In genomic region chr11:23723861-23724260, GRCh38 we compare ENCODE assay signal across 29 cellular contexts.
DNase-seq lines count a peak whose midpoint lies in the region; ATAC-seq, FAIRE-seq and TF ChIP-seq lines count a peak whose summit lies in the region.
"Had no signal": no experiment of that assay in that cellular context is flagged by ENCODE, and none has a peak within 500 bp of the region (broad histone marks: within the 10 kb centered on the region; RNA-seq: fewer than 3 reads in every experiment).

No MANE protein-coding gene starts in this region.

- DNase-seq in GM12865 (ENCODE audit: low read depth) = peak; percentile 52
- no peak for DNase-seq in H54 (ENCODE audit: insufficient read length, low spot score)
- peak; percentile 23 for DNase-seq in HS-5 (ENCODE audit: low read depth)
- peak; percentile 3 for DNase-seq in GM12878 (ENCODE audit: low read depth, low spot score)
- DNase-seq in activated CD4-positive, alpha-beta memory T cell treated with anti-CD3 and anti-CD28 coated beads for 36 hours = no peak
- DNase-seq in NCI-H446 (lab: John Stamatoyannopoulos, UW) = no peak
- no peak for DNase-seq in coronary artery (ENCODE audit: low spot score)
- DNase-seq in iPS-NIHi11 (ENCODE audit: low spot score) = no peak
- DNase-seq: activated CD8-positive, alpha-beta T cell treated with anti-CD3 and anti-CD28 coated beads, Interleukin-2, amount 10 ng/mL, durations not matched to agents 7 days and 5 days; activated naive CD4-positive, alpha-beta T cell treated with Interleukin-2 at 50 U/mL for 16 hours; activated T-cell treated with anti-CD3 and anti-CD28 coated beads, Interleukin-2, amount 50 U/mL, for 24 hours; amygdala; Calu3; EL; GOT3; NCI-H1417 treated with DMSO at 0.1 percent for 48 hours; NCI-H2171; NCI-H748 treated with DMSO at 0.1 percent for 48 hours; small intestine; stimulated activated CD4-positive, alpha-beta T cell treated with anti-CD3 and anti-CD28 coated beads, Interleukin-4, amount 100 ng/mL, for 24 hours had no signal

- H3K9me3 Mint-ChIP-seq in activated CD4-positive, alpha-beta memory T cell treated with anti-CD3 and anti-CD28 coated beads for 36 hours = peaks cover 13% of the 10 kb centered on the region

- POLR2A ChIA-PET in GM12878 (lab: Charles Lee) = no interaction called here
- POLR2A ChIA-PET in activated CD4-positive, alpha-beta memory T cell treated with anti-CD3 and anti-CD28 coated beads for 36 hours (lab: Charles Lee) = no interaction called here

- CTCF ChIA-PET in GM12878 (lab: Yijun Ruan, JAX) = interaction anchor here (2.1 kb wide), 1 partner anchor 184 kb away, joined by 8 read pairs; no protein-coding TSS in a partner anchor
- CTCF ChIA-PET in activated CD4-positive, alpha-beta memory T cell treated with anti-CD3 and anti-CD28 coated beads for 36 hours (lab: Charles Lee) = no interaction called here

- H3K4me1 Mint-ChIP-seq in activated CD4-positive, alpha-beta memory T cell treated with anti-CD3 and anti-CD28 coated beads for 36 hours (ENCODE audit: low read depth) = no peaks in the 10 kb centered on the region
- H3K4me1 Mint-ChIP-seq: central memory CD8-positive, alpha-beta T cell had no signal

- no peak for TF ChIP-seq CTCF in GM12865 (IDR thresholded peaks at IDR 0.05; ENCODE audit: insufficient read depth, low read depth, low read length, missing control alignments)
- TF ChIP-seq CTCF in GM12878 (IDR thresholded peaks at IDR 0.05 in 2 of 3, conservative IDR thresholded peaks at IDR 0.05 in 1 of 3; ENCODE audit: control insufficient read depth in 2 of 3, extremely low read depth in 1 of 3, insufficient read depth in 1 of 3, low read depth in 3 of 3, low read length in 3 of 3) = no peak
- no peak for TF ChIP-seq CTCF in coronary artery (IDR thresholded peaks at IDR 0.05)

- no peaks in the 10 kb centered on the region for H3K27me3 Mint-ChIP-seq in activated CD4-positive, alpha-beta memory T cell treated with anti-CD3 and anti-CD28 coated beads for 36 hours
- H3K27me3 Mint-ChIP-seq: activated T-cell treated with anti-CD3 and anti-CD28 coated beads, Interleukin-2, amount 50 U/mL, for 24 hours; central memory CD8-positive, alpha-beta T cell; progenitor cell of endocrine pancreas had no signal

- H3K4me1 ChIP-seq in GM12878 (ENCODE audit: control insufficient read depth, insufficient read depth, low read length) = no peaks in the 10 kb centered on the region
- H3K4me1 ChIP-seq: SJSA1 had no signal

- H3K9ac ChIP-seq in GM12878 (ENCODE audit: control insufficient read depth, insufficient read depth, low read length) = no peak overlapping the region

- in situ Hi-C loops in GM12878 (cut with MboI) = loop anchor here (10.0 kb wide), 1 partner anchor 59 kb away; no protein-coding TSS in a partner anchor

- no peaks in the 10 kb centered on the region for H4K20me1 ChIP-seq in GM12878 (ENCODE audit: control insufficient read depth, insufficient read depth)

- peak; percentile 68 for ATAC-seq in GM12878
- ATAC-seq: activated CD8-positive, alpha-beta T cell treated with anti-CD3 and anti-CD28 coated beads, Interleukin-2, amount 10 ng/mL, durations not matched to agents 7 days and 5 days; esophagus mucosa; WTC11 had no signal

- FAIRE-seq in H54 (lab: Jason Lieb, UNC) (peak; percentile 48), GM12878 (lab: Jason Lieb, UNC) (no peak)
- FAIRE-seq: A204.1, HTR-8/SVneo, small intestine, urothelium cell line had no signal

- intact Hi-C loops in GM12878 (cut with micrococcal nuclease; ENCODE audit: unreplicated experiment) = no loop called here
- intact Hi-C loops in activated CD4-positive, alpha-beta memory T cell treated with anti-CD3 and anti-CD28 coated beads for 36 hours (cut with micrococcal nuclease) = no loop called here

- no peaks in the 10 kb centered on the region for H3K79me2 ChIP-seq in GM12878 (ENCODE audit: control insufficient read depth, insufficient read depth, low read length)

- RAD21 ChIA-PET in GM12878 (lab: Charles Lee; ENCODE audit: unreplicated experiment) = no interaction called here

- H3K4me2 ChIP-seq in GM12878 (ENCODE audit: control insufficient read depth, insufficient read depth) = no peak overlapping the region

- H3K36me3 ChIP-seq in GM12878 (ENCODE audit: control insufficient read depth in 2 of 2, insufficient read depth in 2 of 2, low read length in 1 of 2) = no peaks in the 10 kb centered on the region
- H3K36me3 ChIP-seq: SJSA1 had no signal

- BruUV-seq in GM12878 (replicated peaks; lab: Mats Ljungman, UMichigan) = no TSS peak

- TF ChIP-seq EP300 in GM12878 (IDR thresholded peaks at IDR 0.05; ENCODE audit: borderline replicate concordance in 1 of 2, control insufficient read depth in 1 of 2, low read depth in 2 of 2, low read length in 2 of 2) = no peak

- no peaks in the 10 kb centered on the region for H3K27me3 ChIP-seq in GM12878 (replicated peaks in 1 of 2; ENCODE audit: control insufficient read depth in 2 of 2, insufficient read depth in 2 of 2, low read length in 1 of 2)
- H3K27me3 ChIP-seq: SJSA1 had no signal

- H3K9me3 ChIP-seq in GM12878 (replicated peaks; ENCODE audit: control insufficient read depth, insufficient read depth, low read length) = no peaks in the 10 kb centered on the region
- H3K9me3 ChIP-seq: SJSA1 had no signal

- H3K4me3 Mint-ChIP-seq in activated CD4-positive, alpha-beta memory T cell treated with anti-CD3 and anti-CD28 coated beads for 36 hours = no peak overlapping the region
- H3K4me3 Mint-ChIP-seq: activated CD8-positive, alpha-beta T cell treated with anti-CD3 and anti-CD28 coated beads, Interleukin-2, amount 10 ng/mL, durations not matched to agents 7 days and 5 days; activated T-cell treated with anti-CD3 and anti-CD28 coated beads, Interleukin-2, amount 50 U/mL, for 24 hours; central memory CD8-positive, alpha-beta T cell; T-helper 1 cell treated with Interleukin-12 subunit alpha and Interleukin-12 subunit beta and Interleukin-4 antibody, amounts not matched to agents 30 μg/mL and 1 μg/mL, for 36 hours; WTC11 had no signal

- H3K27ac Mint-ChIP-seq in activated CD4-positive, alpha-beta memory T cell treated with anti-CD3 and anti-CD28 coated beads for 36 hours = no peak overlapping the region
- H3K27ac Mint-ChIP-seq: activated CD8-positive, alpha-beta T cell treated with anti-CD3 and anti-CD28 coated beads, Interleukin-2, amount 10 ng/mL, durations not matched to agents 7 days and 5 days; activated T-cell treated with anti-CD3 and anti-CD28 coated beads, Interleukin-2, amount 50 U/mL, for 24 hours; progenitor cell of endocrine pancreas; T-helper 1 cell treated with Interleukin-12 subunit alpha and Interleukin-12 subunit beta and Interleukin-4 antibody, amounts not matched to agents 30 μg/mL and 1 μg/mL, for 36 hours; WTC11 had no signal

- no peaks in the 10 kb centered on the region for H3K36me3 Mint-ChIP-seq in activated CD4-positive, alpha-beta memory T cell treated with anti-CD3 and anti-CD28 coated beads for 36 hours

- H3K4me3 ChIP-seq in GM12865 (ENCODE audit: low read depth, low read length) (no peak overlapping the region), GM12878 (no peak overlapping the region), coronary artery (no peak overlapping the region)
- H3K4me3 ChIP-seq: SJSA1 had no signal

- WGBS in GM12878 (ENCODE audit: insufficient coverage, insufficient replicate concordance, low lambda C conversion rate, missing lambda C conversion rate) = 0% methylated on average over 1 of the region's 1 CpG

- TF ChIP-seq RAD21 in GM12878 (IDR thresholded peaks at IDR 0.05; ENCODE audit: insufficient read depth, low read depth, low read length) = no peak

- SMC1A ChIA-PET in GM12878 (lab: Charles Lee; ENCODE audit: uncharacterized antibody, unreplicated experiment) = no interaction called here

- no peak overlapping the region for H2AFZ ChIP-seq in GM12878 (ENCODE audit: control insufficient read depth, low read depth, low read length)

- TF ChIP-seq POLR2A in H54 (IDR thresholded peaks at IDR 0.05; ENCODE audit: low read depth, low read length) (no peak), GM12878 (IDR thresholded peaks at IDR 0.05; ENCODE audit: low read depth, low read length) (no peak)

- H3K27ac ChIP-seq in GM12878 (ENCODE audit: control insufficient read depth, insufficient read depth) (no peak overlapping the region), coronary artery (no peak overlapping the region)
- H3K27ac ChIP-seq: SJSA1 had no signal

TF ChIP-seq in GM12878, 131 proteins besides CTCF, POLR2A, EP300 and RAD21:
- 0 out of 4 replicates have a peak, but pooled peaks of 1 of the 2 experiments have one; percentile 17 for TF ChIP-seq IKZF2 (IDR thresholded peaks at IDR 0.05)
- TF ChIP-seq GABPA (IDR thresholded peaks at IDR 0.05; ENCODE audit: low read depth) = no peak

Comparison
In these comparisons a context has a peak if more than half of its experiments do, and no peak if none do; other contexts are left out.
1. DNase-seq: peak in GM12865 (single experiment), HS-5 (single experiment) and GM12878 (single experiment); none in H54 (single experiment), activated CD4-positive, alpha-beta memory T cell treated with anti-CD3 and anti-CD28 coated beads for 36 hours (single experiment), NCI-H446 (0 of 2), coronary artery (single experiment) and iPS-NIHi11 (single experiment).